9 cellular contexts compared by ENCODE assay signal in the genomic region with DNA sequence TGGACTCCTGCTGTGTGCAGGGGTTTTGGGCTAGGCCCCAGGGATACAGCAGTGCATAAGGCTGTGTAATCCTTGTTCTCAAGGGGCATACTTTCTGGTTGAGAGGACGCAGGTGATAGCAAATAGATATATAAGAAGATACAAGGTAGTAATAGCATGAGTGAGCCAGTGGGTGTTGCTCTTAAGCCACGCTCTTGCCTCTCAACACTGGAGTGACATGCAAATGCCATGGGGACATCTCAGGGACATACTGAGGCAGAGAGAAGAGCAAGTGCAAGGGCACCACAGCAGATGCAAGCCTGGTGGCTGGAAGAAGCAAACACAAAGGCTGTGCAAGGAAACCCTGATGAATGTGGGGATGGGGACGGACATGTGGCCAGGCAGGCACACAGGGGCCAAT.
A peak's percentile ranks its signal among the peaks of the same experiment; 100 is the strongest.
DNase-seq lines count a peak whose midpoint lies in the region; ATAC-seq, FAIRE-seq and TF ChIP-seq lines count a peak whose summit lies in the region.
"Had no signal": no experiment of that assay in that cellular context is flagged by ENCODE, and none has a peak within 500 bp of the region (broad histone marks: within the 10 kb centered on the region; RNA-seq: fewer than 3 reads in every experiment).

No MANE protein-coding gene starts in this region.

- no peak overlapping the region for H4K91ac ChIP-seq in mesenchymal stem cell (ENCODE audit: low read length)

- peak; percentile 32 for DNase-seq in NCI-H187 treated with DMSO at 0.1 percent for 48 hours (lab: John Stamatoyannopoulos, UW)
- DNase-seq in NCI-H187 (lab: John Stamatoyannopoulos, UW) = no peak
- DNase-seq in Panc1 (ENCODE audit: low read depth, low spot score) = no peak
- DNase-seq in endothelial cell of umbilical vein (ENCODE audit: low read depth, low spot score) = peak; percentile 19
- DNase-seq in mesenchymal stem cell = no peak
- DNase-seq in T1000 (lab: John Stamatoyannopoulos, UW) = no peak
- DNase-seq: pancreas had no signal

- no peak overlapping the region for H2BK12ac ChIP-seq in mesenchymal stem cell (ENCODE audit: low read length in 2 of 2)

- H2AFZ ChIP-seq in endothelial cell of umbilical vein (ENCODE audit: low read depth, low read length) (no peak overlapping the region), mesenchymal stem cell (ENCODE audit: low read depth, low read length) (no peak overlapping the region)

- no peak overlapping the region for H3K4ac ChIP-seq in mesenchymal stem cell (ENCODE audit: low read depth in 1 of 2, low read length in 2 of 2)

- no peak overlapping the region for H3K14ac ChIP-seq in mesenchymal stem cell (ENCODE audit: low read length in 2 of 2)

- peak; percentile 8 for FAIRE-seq in endothelial cell of umbilical vein (lab: Jason Lieb, UNC)
- FAIRE-seq: pancreas had no signal

- H3K36me3 ChIP-seq in Panc1 (ENCODE audit: control insufficient read depth, insufficient read depth, low read length) (no peaks in the 10 kb centered on the region), endothelial cell of umbilical vein (ENCODE audit: control insufficient read depth in 2 of 2, extremely low read depth in 1 of 2, insufficient read depth in 2 of 2, low read length in 2 of 2) (no peaks in the 10 kb centered on the region), mesenchymal stem cell (ENCODE audit: control insufficient read depth in 1 of 2, insufficient read depth in 2 of 2, low read depth in 1 of 2, low read length in 2 of 2) (no peaks in the 10 kb centered on the region)
- H3K36me3 ChIP-seq: pancreas had no signal

- H3K9me1 ChIP-seq in endothelial cell of umbilical vein (replicated peaks; ENCODE audit: control insufficient read depth, extremely low read depth, insufficient read depth, low read length) = no peaks in the 10 kb centered on the region

- TF ChIP-seq CTCF in Panc1 (IDR thresholded peaks at IDR 0.05) (peak; percentile 59), endothelial cell of umbilical vein (IDR thresholded peaks at IDR 0.05; ENCODE audit: extremely low read depth in 1 of 2, insufficient read depth in 1 of 2, low read depth in 1 of 2, low read length in 2 of 2) (peak in 1 of 2 donors; percentile 6)

- H2BK15ac ChIP-seq in mesenchymal stem cell (ENCODE audit: low read depth, poor library complexity, severe bottlenecking) = no peak overlapping the region

- H3K27ac ChIP-seq in Panc1 (ENCODE audit: low read length) (no peak overlapping the region), endothelial cell of umbilical vein (ENCODE audit: insufficient read depth, low read depth, low read length) (no peak overlapping the region), mesenchymal stem cell (ENCODE audit: low read length, poor library complexity, severe bottlenecking) (no peak overlapping the region)
- H3K27ac ChIP-seq: pancreas had no signal

- H3K18ac ChIP-seq in mesenchymal stem cell (ENCODE audit: low read depth in 1 of 2, low read length in 2 of 2) = no peak overlapping the region

- in situ Hi-C loops in Panc1 (cut with HindIII; ENCODE audit: low pct_unique_long_range_greater_than_20kb, low sequenced_read_pairs) = no loop called here

- H3K4me2 ChIP-seq in endothelial cell of umbilical vein (ENCODE audit: insufficient read depth, low read length) (no peak overlapping the region), mesenchymal stem cell (ENCODE audit: low read length, poor library complexity, severe bottlenecking) (no peak overlapping the region)

- no peak overlapping the region for H2AK5ac ChIP-seq in mesenchymal stem cell (ENCODE audit: low read length, severe bottlenecking)

- H4K8ac ChIP-seq in mesenchymal stem cell (ENCODE audit: low read length) = no peak overlapping the region

- intact Hi-C loops in Panc1 (cut with micrococcal nuclease; ENCODE audit: unreplicated experiment) (no loop called here), endothelial cell of umbilical vein (cut with micrococcal nuclease) (no loop called here)

- H2BK5ac ChIP-seq in mesenchymal stem cell (ENCODE audit: low read depth, low read length, poor library complexity, severe bottlenecking) = no peak overlapping the region

- H3K79me1 ChIP-seq in mesenchymal stem cell (replicated peaks; ENCODE audit: low read length, poor library complexity, severe bottlenecking) = peaks cover 2% of the 10 kb centered on the region

- no peak overlapping the region for H2BK120ac ChIP-seq in mesenchymal stem cell (ENCODE audit: low read depth, low read length)

- WGBS in mesenchymal stem cell = 81% methylated on average over 3 of the region's 3 CpGs

- H3K27me3 ChIP-seq in Panc1 (ENCODE audit: control insufficient read depth, insufficient read depth, low read length) = no peaks in the 10 kb centered on the region
- no peaks in the 10 kb centered on the region for H3K27me3 ChIP-seq in endothelial cell of umbilical vein (ENCODE audit: control insufficient read depth in 2 of 2, insufficient read depth in 2 of 2, low read length in 2 of 2)
- no peaks in the 10 kb centered on the region for H3K27me3 ChIP-seq in mesenchymal stem cell (ENCODE audit: control insufficient read depth in 1 of 2, insufficient read depth in 1 of 2, low read length in 2 of 2)
- H3K27me3 ChIP-seq: pancreas had no signal

- no TSS peak for BruUV-seq in Panc1 (replicated peaks; lab: Mats Ljungman, UMichigan)
- BruUV-seq in endothelial cell of umbilical vein (replicated peaks; lab: Mats Ljungman, UMichigan) = no TSS peak

- H3K9me3 ChIP-seq in Panc1 (ENCODE audit: control insufficient read depth, insufficient read depth, low read depth, low read length) (no peaks in the 10 kb centered on the region), endothelial cell of umbilical vein (replicated peaks; ENCODE audit: control insufficient read depth, insufficient read depth, low read length) (no peaks in the 10 kb centered on the region), mesenchymal stem cell (ENCODE audit: control insufficient read depth, low read length) (no peaks in the 10 kb centered on the region)
- H3K9me3 ChIP-seq: pancreas had no signal

- POLR2A ChIA-PET in Panc1 (lab: Charles Lee) = no interaction called here
- POLR2A ChIA-PET in endothelial cell of umbilical vein (lab: Charles Lee) = no interaction called here

- H3K79me2 ChIP-seq in endothelial cell of umbilical vein (ENCODE audit: control insufficient read depth, insufficient read depth, low read length) = no peaks in the 10 kb centered on the region

- TF ChIP-seq POLR2A in endothelial cell of umbilical vein (IDR thresholded peaks at IDR 0.05; ENCODE audit: low read depth, low read length) = no peak

- peak; percentile 58 for ATAC-seq in HG02642 (IDR thresholded peaks at IDR 0.05; ENCODE audit: poor library complexity, unreplicated experiment)
- peak; percentile 74; the same call in 1 of the 2 replicates for ATAC-seq in Panc1
- no peak for ATAC-seq in HG02763 (IDR thresholded peaks at IDR 0.05; ENCODE audit: unreplicated experiment)

- H3K23ac ChIP-seq in mesenchymal stem cell (ENCODE audit: low read length in 2 of 2) = no peak overlapping the region

- no peak overlapping the region for H3K9ac ChIP-seq in endothelial cell of umbilical vein (replicated peaks; ENCODE audit: extremely low read depth, insufficient read depth, low read length)
- no peak overlapping the region for H3K9ac ChIP-seq in mesenchymal stem cell (ENCODE audit: low read length)

- H3K4me1 ChIP-seq in Panc1 (ENCODE audit: control insufficient read depth, insufficient read depth, low read length) (no peaks in the 10 kb centered on the region), endothelial cell of umbilical vein (ENCODE audit: control insufficient read depth, extremely low read depth, insufficient read depth, low read length) (no peaks in the 10 kb centered on the region), mesenchymal stem cell (ENCODE audit: control insufficient read depth, insufficient read depth, low read depth, low read length) (peaks cover 5% of the 10 kb centered on the region)
- H3K4me1 ChIP-seq: pancreas had no signal

- H4K20me1 ChIP-seq in endothelial cell of umbilical vein (replicated peaks; ENCODE audit: control insufficient read depth, extremely low read depth, insufficient read depth, low read length) = no peaks in the 10 kb centered on the region

- H3K4me3 ChIP-seq in Panc1 (ENCODE audit: low read depth in 2 of 2, low read length in 2 of 2) (no peak overlapping the region), endothelial cell of umbilical vein (replicated peaks in 1 of 3; ENCODE audit: insufficient read depth in 1 of 3, low read depth in 1 of 3, low read length in 3 of 3) (no peak overlapping the region), mesenchymal stem cell (ENCODE audit: insufficient read depth in 1 of 2, low read depth in 1 of 2, low read length in 2 of 2) (no peak overlapping the region)
- H3K4me3 ChIP-seq: pancreas had no signal

- CTCF ChIA-PET in Panc1 (lab: Charles Lee) (no interaction called here), endothelial cell of umbilical vein (lab: Charles Lee) (interaction anchor here (1.1 to 1.5 kb wide), 2 partner anchors 12 to 49 kb away, joined by 3 read pairs; no protein-coding TSS in a partner anchor)

- dilution Hi-C loops in endothelial cell of umbilical vein (cut with MboI; ENCODE audit: extremely low pct_ligation_motif_present, low sequenced_read_pairs) = no loop called here

TF ChIP-seq in endothelial cell of umbilical vein, 7 proteins besides CTCF, POLR2A, EP300 and RAD21:
- no peak for TF ChIP-seq EZH2 (IDR thresholded peaks at IDR 0.05; ENCODE audit: borderline replicate concordance, low read depth, low read length, severe bottlenecking)

Comparison
In these comparisons a context has a peak if more than half of its experiments do, and no peak if none do; other contexts are left out.
1. DNase-seq: peak in NCI-H187 treated with DMSO at 0.1 percent for 48 hours (single experiment) and endothelial cell of umbilical vein (single experiment); none in NCI-H187 (0 of 2), Panc1 (single experiment), mesenchymal stem cell (single experiment) and T1000 (single experiment).